ENCODE assay signal across 5 cellular contexts in genomic region chr2:138544206-138544605, GRCh38. TPM values are rescaled to one million over a fixed set of nuclear protein-coding genes. Genes with fewer than 3 reads are reported as not detected.
A peak's percentile ranks its signal among the peaks of the same experiment; 100 is the strongest.
DNase-seq lines count a peak whose midpoint lies in the region; FAIRE-seq and TF ChIP-seq lines count a peak whose summit lies in the region.
"Not testable (repeated sequence)": the region's sequence is repeated elsewhere in the genome, so short reads cannot be mapped to it uniquely, and the experiment has no call there.

No MANE protein-coding gene starts in this region.

- H3K36me3 ChIP-seq in HUES6 (ENCODE audit: control insufficient read depth, insufficient read depth, low read length); kidney (ENCODE audit: control insufficient read depth in 1 of 2, insufficient read depth in 2 of 2, low read length in 2 of 2): not testable (repeated sequence)

- not testable (repeated sequence) for FAIRE-seq in kidney (lab: Jason Lieb, UNC)

- H3K4me3 ChIP-seq in HUES6 (ENCODE audit: low read depth, low read length), result peak overlapping the region; percentile 35; the same call in 1 of the 2 replicates
- H3K4me3 ChIP-seq in kidney (ENCODE audit: low read length in 2 of 2), result not testable (repeated sequence)

- not testable (repeated sequence) for H3K9me3 ChIP-seq in HUES6 (ENCODE audit: control insufficient read depth, insufficient read depth, low read depth, low read length); kidney (ENCODE audit: control insufficient read depth in 1 of 2, low read length in 2 of 2)

- peak overlapping the region; percentile 38 for H3K9ac ChIP-seq in HUES6 (ENCODE audit: low read length)
- not testable (repeated sequence) for H3K9ac ChIP-seq in kidney (ENCODE audit: low read length in 2 of 2)

- H3K27ac ChIP-seq in HUES6 (ENCODE audit: low read depth, low read length); kidney (ENCODE audit: low read depth in 2 of 2, low read length in 2 of 2): not testable (repeated sequence)

- H3K27me3 ChIP-seq in HUES6 (ENCODE audit: control insufficient read depth, insufficient read depth, low read length), result not testable (repeated sequence)

- intact Hi-C loops in kidney (cut with DNase I), result not testable (repeated sequence)

- TF ChIP-seq CTCF in kidney (IDR thresholded peaks at IDR 0.05; ENCODE audit: borderline replicate concordance, extremely low read depth, insufficient read depth), result not testable (repeated sequence)

- peak; percentile 13 for DNase-seq in ELF-1 (ENCODE audit: low read depth, low spot score)
- DNase-seq in NCI-H526 (lab: John Stamatoyannopoulos, UW), result peak; percentile 11 to 16
- peak; percentile 3 for DNase-seq in NCI-H774 (lab: John Stamatoyannopoulos, UW)
- DNase-seq in kidney, result peak; percentile 45

- not testable (repeated sequence) for H3K4me1 ChIP-seq in HUES6 (ENCODE audit: control insufficient read depth, insufficient read depth, low read length); kidney (ENCODE audit: control insufficient read depth in 1 of 2, insufficient read depth in 1 of 2, low read depth in 1 of 2, low read length in 2 of 2)

RNA-seq across cellular contexts. Expression of gene SPOPL, which starts 42.6 kb away (rescaled TPM):
- total RNA-seq in kidney, result 23.1 TPM
- polyA plus RNA-seq in kidney (ENCODE audit: insufficient read depth, low read depth, low replicate concordance), result 4.0 TPM
